In the genomic region with DNA sequence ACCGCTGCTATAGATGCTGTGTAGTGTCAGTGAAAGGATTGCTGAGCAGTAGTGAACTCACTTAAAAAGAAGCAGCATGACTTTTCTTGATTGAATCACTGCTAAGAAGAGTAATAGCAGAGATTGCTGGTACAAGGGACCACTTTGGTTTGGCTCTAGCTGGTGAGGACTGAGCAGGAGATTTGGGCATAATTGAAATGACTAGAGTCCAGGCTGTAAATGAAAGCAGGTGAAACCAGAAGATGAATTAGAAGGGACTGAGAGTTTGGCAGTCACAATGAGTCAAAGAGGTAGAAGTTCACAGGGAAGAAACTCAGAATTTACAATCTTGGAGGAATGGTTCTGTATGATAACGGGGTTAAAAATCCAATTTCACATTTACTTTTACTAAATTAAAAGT, we compare ENCODE assay signal across 1 cellular context.
TF ChIP-seq lines count a peak whose summit lies in the region.

No MANE protein-coding gene starts in this region.

TF ChIP-seq in WTC11, 78 proteins besides CTCF, POLR2A, EP300 and RAD21 (continued from another document):
- TF ChIP-seq, protein P1, sequence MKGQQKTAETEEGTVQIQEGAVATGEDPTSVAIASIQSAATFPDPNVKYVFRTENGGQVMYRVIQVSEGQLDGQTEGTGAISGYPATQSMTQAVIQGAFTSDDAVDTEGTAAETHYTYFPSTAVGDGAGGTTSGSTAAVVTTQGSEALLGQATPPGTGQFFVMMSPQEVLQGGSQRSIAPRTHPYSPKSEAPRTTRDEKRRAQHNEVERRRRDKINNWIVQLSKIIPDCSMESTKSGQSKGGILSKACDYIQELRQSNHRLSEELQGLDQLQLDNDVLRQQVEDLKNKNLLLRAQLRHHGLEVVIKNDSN (CRISPR knock-in tag; IDR thresholded peaks at IDR 0.05): no peak
